8 cellular contexts compared by ENCODE assay signal in genomic region chr6:88870728-88871330, GRCh38.
DNase-seq lines count a peak whose midpoint lies in the region; ATAC-seq and TF ChIP-seq lines count a peak whose summit lies in the region.

No MANE protein-coding gene starts in this region.

- 0 to 7% methylated on average over 1 of the region's 1 CpG for WGBS in sigmoid colon, 2 donors

- POLR2A ChIA-PET in activated CD8-positive, alpha-beta T cell treated with anti-CD3 and anti-CD28 coated beads, Interleukin-2, amount 10 ng/mL, durations not matched to agents 7 days and 5 days (lab: Charles Lee), result interaction anchor here (0.9 kb wide), 1 partner anchor 93 kb away, joined by 3 read pairs; the partner anchor contains the start of gene RNGTT

- H3K4me1 Mint-ChIP-seq in activated CD8-positive, alpha-beta T cell treated with anti-CD3 and anti-CD28 coated beads, Interleukin-2, amount 10 ng/mL, durations not matched to agents 7 days and 5 days (ENCODE audit: low read depth), result peaks cover 9% of the 10 kb centered on the region
- peaks cover 28% of the 10 kb centered on the region for H3K4me1 Mint-ChIP-seq in glutamatergic neuron (ENCODE audit: low read depth, unreplicated experiment)

- DNase-seq in COR-L47 (lab: John Stamatoyannopoulos, UW) (peak; percentile 58), GM20000 (ENCODE audit: low spot score) (peak; percentile 24), NCI-H345 treated with DMSO at 0.1 percent for 48 hours (lab: John Stamatoyannopoulos, UW; ENCODE audit: unreplicated experiment) (peak; percentile 8), glutamatergic neuron (peak; percentile 15), sigmoid colon (no peak), NCI-H128 (lab: John Stamatoyannopoulos, UW; ENCODE audit: unreplicated experiment) (no peak)
- peak; percentile 59 for DNase-seq in activated CD8-positive, alpha-beta T cell treated with anti-CD3 and anti-CD28 coated beads, Interleukin-2, amount 10 ng/mL, durations not matched to agents 7 days and 5 days

- no peaks in the 10 kb centered on the region for H3K9me3 ChIP-seq in sigmoid colon

- CTCF ChIA-PET in activated CD8-positive, alpha-beta T cell treated with anti-CD3 and anti-CD28 coated beads, Interleukin-2, amount 10 ng/mL, durations not matched to agents 7 days and 5 days (lab: Charles Lee), result interaction anchor here (0.5 to 2.8 kb wide), 14 partner anchors 9 to 1478 kb away, joined by 3 to 11 read pairs (median 4); partner anchors contain the start of gene RNGTT

- no peaks in the 10 kb centered on the region for H3K9me3 Mint-ChIP-seq in activated CD8-positive, alpha-beta T cell treated with anti-CD3 and anti-CD28 coated beads, Interleukin-2, amount 10 ng/mL, durations not matched to agents 7 days and 5 days (ENCODE audit: insufficient read depth)
- no peaks in the 10 kb centered on the region for H3K9me3 Mint-ChIP-seq in glutamatergic neuron (ENCODE audit: unreplicated experiment)

- H3K36me3 ChIP-seq in sigmoid colon, result no peaks in the 10 kb centered on the region

- no peak overlapping the region for H3K27ac Mint-ChIP-seq in activated CD8-positive, alpha-beta T cell treated with anti-CD3 and anti-CD28 coated beads, Interleukin-2, amount 10 ng/mL, durations not matched to agents 7 days and 5 days
- no peak overlapping the region for H3K27ac Mint-ChIP-seq in glutamatergic neuron (ENCODE audit: unreplicated experiment)

- intact Hi-C loops in sigmoid colon (cut with DNase I), result loop anchor here (5.0 to 10.0 kb wide), 2 partner anchors 944 to 1476 kb away; no protein-coding TSS in a partner anchor

- TF ChIP-seq CTCF in GM20000 (IDR thresholded peaks at IDR 0.05; ENCODE audit: extremely low read depth, missing control alignments) (peak; percentile 11), glutamatergic neuron (IDR thresholded peaks at IDR 0.05; ENCODE audit: partially characterized antibody, unreplicated experiment) (peak; percentile 58), sigmoid colon (IDR thresholded peaks at IDR 0.05) (peak in 3 of 4 experiments; percentile 48 to 60 (median 54))

- H3K4me1 ChIP-seq in sigmoid colon, result peaks cover 0 to 3% (median 1%) of the 10 kb centered on the region in 4 donors

- H3K4me3 ChIP-seq in sigmoid colon, result no peak overlapping the region

- no peak overlapping the region for H3K27ac ChIP-seq in sigmoid colon

- peaks cover 9% of the 10 kb centered on the region for H3K36me3 Mint-ChIP-seq in activated CD8-positive, alpha-beta T cell treated with anti-CD3 and anti-CD28 coated beads, Interleukin-2, amount 10 ng/mL, durations not matched to agents 7 days and 5 days (ENCODE audit: low read depth)
- H3K36me3 Mint-ChIP-seq in glutamatergic neuron (ENCODE audit: unreplicated experiment), result no peaks in the 10 kb centered on the region

- TF ChIP-seq POLR2A in sigmoid colon (IDR thresholded peaks at IDR 0.05), result no peak

- H3K27me3 Mint-ChIP-seq in activated CD8-positive, alpha-beta T cell treated with anti-CD3 and anti-CD28 coated beads, Interleukin-2, amount 10 ng/mL, durations not matched to agents 7 days and 5 days (ENCODE audit: low read depth), result no peaks in the 10 kb centered on the region
- H3K27me3 Mint-ChIP-seq in glutamatergic neuron (ENCODE audit: unreplicated experiment), result no peaks in the 10 kb centered on the region

- TF ChIP-seq EP300 in sigmoid colon (IDR thresholded peaks at IDR 0.05), result no peak

- H3K27me3 ChIP-seq in sigmoid colon, result no peaks in the 10 kb centered on the region

- H3K4me3 Mint-ChIP-seq in activated CD8-positive, alpha-beta T cell treated with anti-CD3 and anti-CD28 coated beads, Interleukin-2, amount 10 ng/mL, durations not matched to agents 7 days and 5 days, result no peak overlapping the region
- no peak overlapping the region for H3K4me3 Mint-ChIP-seq in glutamatergic neuron (ENCODE audit: unreplicated experiment)

- no peak for ATAC-seq in activated CD8-positive, alpha-beta T cell treated with anti-CD3 and anti-CD28 coated beads, Interleukin-2, amount 10 ng/mL, durations not matched to agents 7 days and 5 days
- no peak for ATAC-seq in HG03095 (IDR thresholded peaks at IDR 0.05; ENCODE audit: unreplicated experiment)

Comparison
In these comparisons a context has a peak if more than half of its experiments do, and no peak if none do; other contexts are left out.
1. DNase-seq: peak in COR-L47 (single experiment), GM20000 (single experiment), NCI-H345 treated with DMSO at 0.1 percent for 48 hours (single experiment), activated CD8-positive, alpha-beta T cell treated with anti-CD3 and anti-CD28 coated beads, Interleukin-2, amount 10 ng/mL, durations not matched to agents 7 days and 5 days (single experiment) and glutamatergic neuron (single experiment); none in sigmoid colon (single experiment) and NCI-H128 (single experiment).
2. Peak in every context shown above with its lines, with median percentiles within 50 percentile points of each other: CTCF ChIP-seq.